12 cellular contexts compared by ENCODE assay signal in the genomic region with DNA sequence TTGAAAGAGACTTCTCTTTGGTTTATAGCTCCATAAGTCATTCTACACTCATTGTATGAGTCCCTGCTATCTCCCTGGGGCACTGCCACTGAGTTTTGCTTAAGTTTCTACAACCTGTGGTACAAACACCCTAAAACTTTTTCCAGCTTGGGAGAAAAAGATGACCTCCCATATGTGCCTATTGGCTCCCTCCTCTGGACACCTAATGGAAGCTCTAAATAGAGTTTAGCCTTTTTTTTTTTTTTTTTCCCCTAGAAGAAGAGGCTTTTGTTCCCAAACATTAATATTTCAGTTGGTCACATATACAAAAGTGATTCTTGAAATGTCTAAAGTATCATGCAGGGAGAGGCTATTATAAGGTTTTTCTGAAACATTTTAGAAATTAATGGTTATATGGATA.
DNase-seq lines count a peak whose midpoint lies in the region; ATAC-seq, FAIRE-seq and TF ChIP-seq lines count a peak whose summit lies in the region.
"Had no signal": no experiment of that assay in that cellular context is flagged by ENCODE, and none has a peak within 500 bp of the region (broad histone marks: within the 10 kb centered on the region; RNA-seq: fewer than 3 reads in every experiment).

No MANE protein-coding gene starts in this region.

- H3K79me2 ChIP-seq in HCT116 (ENCODE audit: insufficient read depth, low read length): no peaks in the 10 kb centered on the region

- no peak overlapping the region for H3K9ac ChIP-seq in HCT116 (ENCODE audit: low read length)

- TF ChIP-seq CTCF in A549 (IDR thresholded peaks at IDR 0.05): peak; percentile 20; the same call in 1 of the 3 replicates
- TF ChIP-seq CTCF in HCT116 (IDR thresholded peaks at IDR 0.05 in 2 of 3, conservative IDR thresholded peaks at IDR 0.05 in 1 of 3; ENCODE audit: borderline replicate concordance in 1 of 3, insufficient read depth in 1 of 3, low read depth in 2 of 3, low read length in 2 of 3): peak; percentile 25 to 56 (median 46); a peak in 5 of 6 replicates
- no peak for TF ChIP-seq CTCF in RWPE1 (conservative IDR thresholded peaks at IDR 0.05; ENCODE audit: low read depth)
- peak; percentile 35 for TF ChIP-seq CTCF in fibroblast of pulmonary artery (IDR thresholded peaks at IDR 0.05; ENCODE audit: low read length, missing control alignments)
- TF ChIP-seq CTCF in GM13976 (IDR thresholded peaks at IDR 0.05; ENCODE audit: borderline replicate concordance, control extremely low read depth, extremely low read depth, insufficient read depth, missing control alignments): no peak
- TF ChIP-seq CTCF in coronary artery (IDR thresholded peaks at IDR 0.05): no peak

- no peaks in the 10 kb centered on the region for H3K27me3 Mint-ChIP-seq in CD4-positive, alpha-beta memory T cell
- H3K27me3 Mint-ChIP-seq: B cell; naive thymus-derived CD4-positive, alpha-beta T cell had no signal

- RAD21 ChIA-PET in HCT116 (lab: Charles Lee; ENCODE audit: low non-redundant PET in 1 of 2, low total read pairs in 2 of 2, uncharacterized antibody in 2 of 2, unreplicated experiment in 2 of 2): no interaction called here

- H3K4me1 Mint-ChIP-seq in CD4-positive, alpha-beta memory T cell: no peaks in the 10 kb centered on the region
- H3K4me1 Mint-ChIP-seq: B cell; naive thymus-derived CD4-positive, alpha-beta T cell had no signal

- DNase-seq in A549 (ENCODE audit: low read depth in 1 of 2, low spot score in 1 of 2) (peak in 1 of 2 experiments; percentile 18), HCT116 (ENCODE audit: low read depth, low spot score) (peak; percentile 3), RWPE1 (ENCODE audit: low spot score) (peak; percentile 5), fibroblast of pulmonary artery (ENCODE audit: low read depth) (peak; percentile 23), DMS153 treated with DMSO at 0.1 percent for 48 hours (lab: John Stamatoyannopoulos, UW; ENCODE audit: unreplicated experiment) (no peak), GM13976 (ENCODE audit: low spot score) (no peak), coronary artery (ENCODE audit: low spot score) (no peak)
- DNase-seq in CD4-positive, alpha-beta memory T cell: no peak
- DNase-seq: naive thymus-derived CD4-positive, alpha-beta T cell had no signal

- no peak overlapping the region for H3K4me3 Mint-ChIP-seq in CD4-positive, alpha-beta memory T cell
- H3K4me3 Mint-ChIP-seq: B cell; naive thymus-derived CD4-positive, alpha-beta T cell had no signal

- H3K9me3 Mint-ChIP-seq in CD4-positive, alpha-beta memory T cell: peaks cover 0 to 3% (median 0%) of the 10 kb centered on the region in 8 donors
- H3K9me3 Mint-ChIP-seq: naive thymus-derived CD4-positive, alpha-beta T cell had no signal

- TF ChIP-seq POLR2A in A549 (IDR thresholded peaks at IDR 0.05; ENCODE audit: low read length) (no peak), HCT116 (IDR thresholded peaks at IDR 0.05; ENCODE audit: borderline replicate concordance, extremely low read depth, insufficient read depth, insufficient read length) (no peak)

- H3K27ac ChIP-seq in A549 (no peak overlapping the region), HCT116 (ENCODE audit: low read depth, low read length) (no peak overlapping the region), RWPE1 (no peak overlapping the region), coronary artery (no peak overlapping the region)
- no peak overlapping the region for H3K27ac ChIP-seq in CD4-positive, alpha-beta memory T cell (ENCODE audit: low read depth, low read length)
- H3K27ac ChIP-seq: HL-60 had no signal

- H2AFZ ChIP-seq in HCT116 (ENCODE audit: low read depth, low read length, poor library complexity, severe bottlenecking): peak overlapping the region; percentile 70

- H3K9me2 ChIP-seq in HCT116 (ENCODE audit: insufficient read depth): no peaks in the 10 kb centered on the region

- intact Hi-C loops in HCT116 (cut with micrococcal nuclease): loop anchor here (5.0 kb wide), 3 partner anchors 550 to 930 kb away; partner anchors contain the start of gene TMEFF2
- intact Hi-C loops in CD4-positive, alpha-beta memory T cell (cut with micrococcal nuclease): no loop called here

- CTCF ChIA-PET in A549 (lab: Yijun Ruan, JAX): no interaction called here
- CTCF ChIA-PET in HCT116 (lab: Charles Lee): interaction anchor here (1.1 kb wide), 1 partner anchor 930 kb away, joined by 6 read pairs; no protein-coding TSS in a partner anchor
- CTCF ChIA-PET in RWPE1 (lab: Yijun Ruan, JAX): interaction anchor here (0.6 to 1.0 kb wide), 8 partner anchors 11 to 924 kb away, joined by 3 to 8 read pairs (median 4); no protein-coding TSS in a partner anchor
- CTCF ChIA-PET in CD4-positive, alpha-beta memory T cell (lab: Charles Lee; ENCODE audit: partially characterized antibody): no interaction called here

- TF ChIP-seq RAD21 in A549 (conservative IDR thresholded peaks at IDR 0.05 in 1 of 2, IDR thresholded peaks at IDR 0.05 in 1 of 2) (peak in 1 of 2 experiments; percentile 21; a peak in 1 of 5 replicates), HCT116 (IDR thresholded peaks at IDR 0.05; ENCODE audit: low read depth) (peak; percentile 51)

- H3K4me2 ChIP-seq in A549 (no peak overlapping the region), HCT116 (ENCODE audit: low read length) (no peak overlapping the region)

- TF ChIP-seq EP300 in A549 (IDR thresholded peaks at IDR 0.05): no peak

- H3K36me3 Mint-ChIP-seq in CD4-positive, alpha-beta memory T cell: no peaks in the 10 kb centered on the region
- H3K36me3 Mint-ChIP-seq: naive thymus-derived CD4-positive, alpha-beta T cell had no signal

- no peak for FAIRE-seq in A549 (lab: Jason Lieb, UNC)
- FAIRE-seq: astrocyte had no signal

- POLR2A ChIA-PET in A549 (lab: Yijun Ruan, JAX) (no interaction called here), HCT116 (lab: Charles Lee) (no interaction called here), RWPE1 (lab: Yijun Ruan, JAX; ENCODE audit: low non-redundant PET) (no interaction called here)
- POLR2A ChIA-PET in CD4-positive, alpha-beta memory T cell (lab: Charles Lee; ENCODE audit: partially characterized antibody): no interaction called here

- H3K4me1 ChIP-seq in A549 (no peaks in the 10 kb centered on the region), HCT116 (ENCODE audit: control insufficient read depth in 1 of 2, insufficient read depth in 2 of 2, low read length in 2 of 2) (no peaks in the 10 kb centered on the region)
- H3K4me1 ChIP-seq in CD4-positive, alpha-beta memory T cell (ENCODE audit: insufficient read depth, low read length): no peaks in the 10 kb centered on the region

- no peaks in the 10 kb centered on the region for H4K20me1 ChIP-seq in HCT116 (ENCODE audit: insufficient read depth)

- no TSS peak for BruUV-seq in HCT116 (replicated peaks; lab: Mats Ljungman, UMichigan)

- H3K9me3 ChIP-seq in A549 (no peaks in the 10 kb centered on the region), HCT116 (ENCODE audit: control insufficient read depth in 1 of 2, insufficient read depth in 1 of 2, low read depth in 1 of 2, low read length in 2 of 2) (no peaks in the 10 kb centered on the region)
- no peaks in the 10 kb centered on the region for H3K9me3 ChIP-seq in CD4-positive, alpha-beta memory T cell (ENCODE audit: control insufficient read depth in 1 of 2, low read length in 2 of 2)

- no peak overlapping the region for H3K27ac Mint-ChIP-seq in CD4-positive, alpha-beta memory T cell
- H3K27ac Mint-ChIP-seq: B cell; naive thymus-derived CD4-positive, alpha-beta T cell had no signal

- no peaks in the 10 kb centered on the region for H3K36me3 ChIP-seq in HCT116 (ENCODE audit: control insufficient read depth in 1 of 2, insufficient read depth in 2 of 2, low read length in 2 of 2)
- H3K36me3 ChIP-seq in CD4-positive, alpha-beta memory T cell (ENCODE audit: insufficient read depth, low read length): no peaks in the 10 kb centered on the region

- H3K4me3 ChIP-seq in A549 (no peak overlapping the region), HCT116 (replicated peaks in 1 of 2; ENCODE audit: low read depth in 1 of 2, low read length in 2 of 2) (no peak overlapping the region), fibroblast of pulmonary artery (replicated peaks; ENCODE audit: low read depth, low read length) (no peak overlapping the region), coronary artery (no peak overlapping the region)
- no peak overlapping the region for H3K4me3 ChIP-seq in CD4-positive, alpha-beta memory T cell (ENCODE audit: low read length in 2 of 2)

- no peaks in the 10 kb centered on the region for H3K27me3 ChIP-seq in HCT116 (ENCODE audit: insufficient read depth, low read length)
- H3K27me3 ChIP-seq in CD4-positive, alpha-beta memory T cell (ENCODE audit: insufficient read depth, low read length): no peaks in the 10 kb centered on the region

- ATAC-seq in A549 (no peak), HCT116 (peak; percentile 62)
- ATAC-seq: naive thymus-derived CD4-positive, alpha-beta T cell had no signal

- in situ Hi-C loops in GM13976 (cut with MboI; ENCODE audit: low sequenced_read_pairs, unreplicated experiment): no loop called here

TF ChIP-seq in A549, 52 proteins besides CTCF, POLR2A, EP300 and RAD21:
- TF ChIP-seq SMC3 (IDR thresholded peaks at IDR 0.05): 0 out of 3 replicates have a peak, but pooled peaks have one; percentile 6
- no peak for TF ChIP-seq MYC (IDR thresholded peaks at IDR 0.05; ENCODE audit: borderline replicate concordance, low read length)

TF ChIP-seq in HCT116, 20 proteins besides CTCF, POLR2A, EP300 and RAD21 (continues in another document):
- TF ChIP-seq ZNF274 (IDR thresholded peaks at IDR 0.05; ENCODE audit: low read depth, low read length) (no peak), CBX3 (IDR thresholded peaks at IDR 0.05; ENCODE audit: low read depth) (no peak), YY1 (IDR thresholded peaks at IDR 0.05; ENCODE audit: extremely low read depth, insufficient replicate concordance, low read depth, low read length) (no peak), ELF1 (IDR thresholded peaks at IDR 0.05; ENCODE audit: borderline replicate concordance, low read depth) (no peak), CEBPB (IDR thresholded peaks at IDR 0.05; ENCODE audit: low read depth) (no peak)
- TF ChIP-seq, protein P1, sequence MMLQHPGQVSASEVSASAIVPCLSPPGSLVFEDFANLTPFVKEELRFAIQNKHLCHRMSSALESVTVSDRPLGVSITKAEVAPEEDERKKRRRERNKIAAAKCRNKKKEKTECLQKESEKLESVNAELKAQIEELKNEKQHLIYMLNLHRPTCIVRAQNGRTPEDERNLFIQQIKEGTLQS (IDR thresholded peaks at IDR 0.05): no peak

Comparison
In these comparisons a context has a peak if more than half of its experiments do, and no peak if none do; other contexts are left out.
1. DNase-seq: peak in HCT116 (single experiment), RWPE1 (single experiment) and fibroblast of pulmonary artery (single experiment); none in DMS153 treated with DMSO at 0.1 percent for 48 hours (single experiment), GM13976 (single experiment), coronary artery (single experiment) and CD4-positive, alpha-beta memory T cell (0 of 5).
2. CTCF ChIP-seq: peak in A549 (single experiment), HCT116 (3 of 3) and fibroblast of pulmonary artery (single experiment); none in RWPE1 (single experiment), GM13976 (single experiment) and coronary artery (single experiment).
3. CTCF ChIA-PET loops: an anchor here in HCT116 (1.1 kb wide) and RWPE1 (0.6 to 1.0 kb wide); none called in A549 and CD4-positive, alpha-beta memory T cell.
4. Of the 6 proteins assayed by ChIP-seq in both A549 and HCT116: peak only in A549: none; only in HCT116: none; in both: CTCF; in neither: 4; mixed calls (peak in some experiments, not most) for 1.